In the genomic region with DNA sequence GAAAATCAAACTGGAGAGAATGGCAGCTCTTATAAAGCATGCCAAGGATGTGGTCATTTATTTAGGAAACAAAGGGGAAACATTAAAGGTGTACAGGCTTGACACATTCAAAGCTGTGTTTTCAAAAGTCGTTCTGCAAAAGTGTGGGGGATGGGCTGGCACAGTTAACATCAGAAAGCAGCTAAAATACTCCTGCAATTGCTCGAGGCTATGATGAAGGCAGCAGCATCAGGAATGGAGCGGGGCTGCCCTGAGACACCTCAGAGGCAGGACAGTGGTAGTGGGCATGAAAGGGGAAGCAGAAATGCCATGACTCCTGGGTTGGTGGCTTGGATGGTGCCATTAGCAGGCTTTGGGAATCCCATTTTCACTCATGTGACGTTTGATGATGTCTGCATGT, we compare ENCODE assay signal across 8 cellular contexts. TPM values are rescaled to one million over a fixed set of nuclear protein-coding genes. Genes with fewer than 3 reads are reported as not detected.
DNase-seq lines count a peak whose midpoint lies in the region; ATAC-seq and TF ChIP-seq lines count a peak whose summit lies in the region.

No MANE protein-coding gene starts in this region.

- H3K4me1 Mint-ChIP-seq in activated CD4-positive, alpha-beta T cell treated with anti-CD3 and anti-CD28 coated beads, Interleukin-2, amount 10 ng/mL, durations not matched to agents 24 days and 14 days: peaks cover 68% of the 10 kb centered on the region

- H3K36me3 Mint-ChIP-seq in activated CD4-positive, alpha-beta T cell treated with anti-CD3 and anti-CD28 coated beads, Interleukin-2, amount 10 ng/mL, durations not matched to agents 24 days and 14 days (ENCODE audit: low read depth): peaks cover 34% of the 10 kb centered on the region

- peak overlapping the region; percentile 97 for H3K27ac Mint-ChIP-seq in activated CD4-positive, alpha-beta T cell treated with anti-CD3 and anti-CD28 coated beads, Interleukin-2, amount 10 ng/mL, durations not matched to agents 24 days and 14 days

- H3K27me3 ChIP-seq in iPS-18a (ENCODE audit: control insufficient read depth, insufficient read depth, low read length): peaks cover 14% of the 10 kb centered on the region
- no peaks in the 10 kb centered on the region for H3K27me3 ChIP-seq in subcutaneous abdominal adipose tissue (ENCODE audit: control insufficient read depth in 5 of 5, insufficient read depth in 4 of 5, low read length in 5 of 5)

- peaks cover 11% of the 10 kb centered on the region for H3K4me1 ChIP-seq in iPS-18a (ENCODE audit: control insufficient read depth, low read depth, low read length)
- peaks cover 6 to 35% (median 30%) of the 10 kb centered on the region in 5 donors for H3K4me1 ChIP-seq in subcutaneous abdominal adipose tissue (ENCODE audit: control insufficient read depth in 5 of 5, insufficient read depth in 5 of 5, low read length in 5 of 5)

- H3K27ac ChIP-seq in iPS-18a (ENCODE audit: low read length) (no peak overlapping the region), subcutaneous abdominal adipose tissue (ENCODE audit: low read depth, low read length) (peak overlapping the region; percentile 99)

- H3K9me3 ChIP-seq in iPS-18a (ENCODE audit: control insufficient read depth, low read depth, low read length) (no peaks in the 10 kb centered on the region), subcutaneous abdominal adipose tissue (ENCODE audit: control insufficient read depth in 5 of 5, low read length in 5 of 5) (no peaks in the 10 kb centered on the region)

- H3K4me3 ChIP-seq in WI38 (ENCODE audit: low read depth, low read length): peak overlapping the region; percentile 89
- H3K4me3 ChIP-seq in iPS-18a (ENCODE audit: low read length): peak overlapping the region; percentile 85
- peak overlapping the region; percentile 69 to 96 (median 84) for H3K4me3 ChIP-seq in subcutaneous abdominal adipose tissue (ENCODE audit: low read depth in 1 of 5, low read length in 5 of 5)

- no peaks in the 10 kb centered on the region for H3K27me3 Mint-ChIP-seq in activated CD4-positive, alpha-beta T cell treated with anti-CD3 and anti-CD28 coated beads, Interleukin-2, amount 10 ng/mL, durations not matched to agents 24 days and 14 days

- peak overlapping the region; percentile 95 for H3K4me3 Mint-ChIP-seq in activated CD4-positive, alpha-beta T cell treated with anti-CD3 and anti-CD28 coated beads, Interleukin-2, amount 10 ng/mL, durations not matched to agents 24 days and 14 days

- H3K9ac ChIP-seq in iPS-18a (ENCODE audit: low read length) (peak overlapping the region; percentile 59), subcutaneous abdominal adipose tissue (ENCODE audit: low read length in 5 of 5) (peak overlapping the region in 4 of 5 donors; percentile 4 to 96 (median 63))

- peaks cover 24% of the 10 kb centered on the region for H3K36me3 ChIP-seq in iPS-18a (ENCODE audit: control insufficient read depth, low read depth, low read length)
- H3K36me3 ChIP-seq in subcutaneous abdominal adipose tissue (ENCODE audit: control insufficient read depth in 5 of 5, insufficient read depth in 5 of 5, low read length in 5 of 5): peaks cover 0 to 16% (median 11%) of the 10 kb centered on the region in 5 donors

- intact Hi-C loops in activated CD4-positive, alpha-beta T cell treated with anti-CD3 and anti-CD28 coated beads, Interleukin-2, amount 10 ng/mL, durations not matched to agents 24 days and 14 days (cut with micrococcal nuclease): loop anchor here (5.0 kb wide), 2 partner anchors 276 to 296 kb away; no protein-coding TSS in a partner anchor

- DNase-seq in activated CD4-positive, alpha-beta T cell treated with anti-CD3 and anti-CD28 coated beads, Interleukin-2, amount 10 ng/mL, durations not matched to agents 24 days and 14 days: peak; percentile 75
- no peak for DNase-seq in activated CD4-positive, alpha-beta T cell treated with anti-CD3 and anti-CD28 coated beads, Interleukin-2, amount 50 U/mL, for 1 hour
- DNase-seq in NCI-H82 treated with DMSO at 0.1 percent for 48 hours (lab: John Stamatoyannopoulos, UW; ENCODE audit: unreplicated experiment) (no peak), NCI-H2107 (lab: John Stamatoyannopoulos, UW) (no peak)

- no peaks in the 10 kb centered on the region for H3K9me3 Mint-ChIP-seq in activated CD4-positive, alpha-beta T cell treated with anti-CD3 and anti-CD28 coated beads, Interleukin-2, amount 10 ng/mL, durations not matched to agents 24 days and 14 days

- ATAC-seq in GM21528 (IDR thresholded peaks at IDR 0.05; ENCODE audit: low FRiP score, unreplicated experiment): no peak

- no peak for TF ChIP-seq CTCF in WI38 (IDR thresholded peaks at IDR 0.05; ENCODE audit: low read depth, low read length)

RNA-seq across cellular contexts. Expression of gene NCAPD3, which starts 0.7 kb away (rescaled TPM):
- 108 and 111 TPM in 2 replicates for total RNA-seq in activated CD4-positive, alpha-beta T cell treated with anti-CD3 and anti-CD28 coated beads, Interleukin-2, amount 10 ng/mL, durations not matched to agents 24 days and 14 days

RNA-seq across cellular contexts. Expression of gene VPS26B, which starts 1.4 kb away (rescaled TPM):
- 41.6 and 42.6 TPM in 2 replicates for total RNA-seq in activated CD4-positive, alpha-beta T cell treated with anti-CD3 and anti-CD28 coated beads, Interleukin-2, amount 10 ng/mL, durations not matched to agents 24 days and 14 days

RNA-seq across cellular contexts. Expression of gene THYN1, which starts 30.1 kb away (rescaled TPM):
- total RNA-seq in activated CD4-positive, alpha-beta T cell treated with anti-CD3 and anti-CD28 coated beads, Interleukin-2, amount 10 ng/mL, durations not matched to agents 24 days and 14 days: 61.6 and 69.1 TPM in 2 replicates

RNA-seq across cellular contexts. Expression of gene ACAD8, which starts 30.3 kb away (rescaled TPM):
- 26.0 and 26.7 TPM in 2 replicates for total RNA-seq in activated CD4-positive, alpha-beta T cell treated with anti-CD3 and anti-CD28 coated beads, Interleukin-2, amount 10 ng/mL, durations not matched to agents 24 days and 14 days

RNA-seq across cellular contexts. Expression of gene GLB1L3, which starts 53.1 kb away (rescaled TPM):
- 16.5 and 17.0 TPM in 2 replicates for total RNA-seq in activated CD4-positive, alpha-beta T cell treated with anti-CD3 and anti-CD28 coated beads, Interleukin-2, amount 10 ng/mL, durations not matched to agents 24 days and 14 days
